Comparison of ENCODE assay signal across 30 cellular contexts in genomic region chr18:25109484-25109883, GRCh38.
A peak's percentile ranks its signal among the peaks of the same experiment; 100 is the strongest.
DNase-seq lines count a peak whose midpoint lies in the region; ATAC-seq and TF ChIP-seq lines count a peak whose summit lies in the region.
"Had no signal": no experiment of that assay in that cellular context is flagged by ENCODE, and none has a peak within 500 bp of the region (broad histone marks: within the 10 kb centered on the region; RNA-seq: fewer than 3 reads in every experiment).

No MANE protein-coding gene starts in this region.

- no peak for TF ChIP-seq CTCF in IMR-90 (conservative IDR thresholded peaks at IDR 0.05; ENCODE audit: low read depth, low read length)
- no peak for TF ChIP-seq CTCF in astrocyte of the spinal cord (IDR thresholded peaks at IDR 0.05; ENCODE audit: low read depth, low read length)
- no peak for TF ChIP-seq CTCF in Caco-2 (IDR thresholded peaks at IDR 0.05; ENCODE audit: insufficient read depth in 1 of 2, low read depth in 1 of 2, low read length in 1 of 2, severe bottlenecking in 1 of 2, unreplicated experiment in 1 of 2)

- H4K91ac ChIP-seq in IMR-90 (ENCODE audit: insufficient read depth, low read depth, low read length) (no peak overlapping the region), mesenchymal stem cell (ENCODE audit: low read length) (no peak overlapping the region)

- H3K36me3 ChIP-seq in IMR-90 (ENCODE audit: control insufficient read depth, insufficient read depth, low read length) = no peaks in the 10 kb centered on the region
- no peaks in the 10 kb centered on the region for H3K36me3 ChIP-seq in mesenchymal stem cell (ENCODE audit: control insufficient read depth in 1 of 2, insufficient read depth in 2 of 2, low read depth in 1 of 2, low read length in 2 of 2)
- no peaks in the 10 kb centered on the region for H3K36me3 ChIP-seq in Caco-2 (ENCODE audit: control insufficient read depth, insufficient read depth, low read length)

- CTCF ChIA-PET in IMR-90 (lab: Yijun Ruan, JAX) (no interaction called here), Caco-2 (lab: Charles Lee) (no interaction called here)

- ATAC-seq in IMR-90 (ENCODE audit: low read depth) (peak; percentile 59), HG02884 (IDR thresholded peaks at IDR 0.05; ENCODE audit: unreplicated experiment) (no peak)
- ATAC-seq: CD8-positive, alpha-beta T cell; HepG2 had no signal

- H4K5ac ChIP-seq in IMR-90 (ENCODE audit: low read depth, low read length) = no peak overlapping the region

- H2AK9ac ChIP-seq in IMR-90 (replicated peaks; ENCODE audit: low read depth, low read length, poor library complexity) = no peak overlapping the region

- H2BK15ac ChIP-seq in IMR-90 (ENCODE audit: low read depth, low read length) (no peak overlapping the region), mesenchymal stem cell (ENCODE audit: low read depth, poor library complexity, severe bottlenecking) (no peak overlapping the region)

- H4K20me1 ChIP-seq in IMR-90 (ENCODE audit: insufficient read depth, low read length) = no peaks in the 10 kb centered on the region

- no peak overlapping the region for H3K4ac ChIP-seq in IMR-90 (ENCODE audit: low read depth, low read length)
- H3K4ac ChIP-seq in mesenchymal stem cell (ENCODE audit: low read depth in 1 of 2, low read length in 2 of 2) = no peak overlapping the region

- TF ChIP-seq RAD21 in IMR-90 (IDR thresholded peaks at IDR 0.05; ENCODE audit: low read length) = no peak

- H2AK5ac ChIP-seq in IMR-90 (ENCODE audit: low read depth, low read length) = no peak overlapping the region
- H2AK5ac ChIP-seq in mesenchymal stem cell (ENCODE audit: low read length, severe bottlenecking) = no peak overlapping the region

- H3K4me3 Mint-ChIP-seq in Caco-2 (ENCODE audit: unreplicated experiment) = no peak overlapping the region
- H3K4me3 Mint-ChIP-seq: activated CD4-positive, alpha-beta memory T cell treated with anti-CD3 and anti-CD28 coated beads for 36 hours; activated T-helper 1 cell treated with anti-CD3 and anti-CD28 coated beads, Interleukin-12 subunit alpha, Interleukin-12 subunit beta, Interleukin-2, Interleukin-4 antibody, amounts not matched to agents 30 ng/mL and 10 ng/mL and 1 ng/mL, durations not matched to agents 14 hours and 24 hours and 36 hours; B cell; brain; CD8-positive, alpha-beta T cell; memory B cell; neural crest cell; stimulated activated naive CD8-positive, alpha-beta T cell treated with anti-CD3 and anti-CD28 coated beads, Interleukin-15, Interleukin-2, amounts not matched to agents 100 ng/mL and 50 ng/mL, for 24 hours; T-helper 1 cell treated with Interleukin-12 subunit alpha and Interleukin-12 subunit beta and Interleukin-4 antibody, amounts not matched to agents 30 μg/mL and 1 μg/mL, for 36 hours had no signal

- TF ChIP-seq POLR2A in IMR-90 (IDR thresholded peaks at IDR 0.05; ENCODE audit: low read depth, low read length) = no peak

- H3K4me2 ChIP-seq in IMR-90 (ENCODE audit: low read depth, low read length) (no peak overlapping the region), mesenchymal stem cell (ENCODE audit: low read length, poor library complexity, severe bottlenecking) (no peak overlapping the region)

- no CpG with 5 or more reads among the region's 3 CpGs for WGBS in IMR-90 (ENCODE audit: extremely low coverage in 2 of 2, insufficient read length in 1 of 2), 2 experiments
- 50% methylated on average over 1 of the region's 3 CpGs for WGBS in mesenchymal stem cell

- H3K27me3 ChIP-seq in IMR-90 (ENCODE audit: control insufficient read depth, insufficient read depth, low read length) (no peaks in the 10 kb centered on the region), mesenchymal stem cell (ENCODE audit: control insufficient read depth in 1 of 2, insufficient read depth in 1 of 2, low read length in 2 of 2) (no peaks in the 10 kb centered on the region), Caco-2 (replicated peaks; ENCODE audit: control insufficient read depth, insufficient read depth, low read length) (no peaks in the 10 kb centered on the region)
- H3K27me3 ChIP-seq: testis had no signal

- H3K4me1 Mint-ChIP-seq in Caco-2 (ENCODE audit: low read depth, unreplicated experiment) = peaks cover 7% of the 10 kb centered on the region
- H3K4me1 Mint-ChIP-seq: B cell, memory B cell had no signal

- no peak overlapping the region for H2BK12ac ChIP-seq in mesenchymal stem cell (ENCODE audit: low read length in 2 of 2)

- H3K4me3 ChIP-seq in IMR-90 (ENCODE audit: insufficient read depth, low read depth, low read length) = no peak overlapping the region
- no peak overlapping the region for H3K4me3 ChIP-seq in astrocyte of the spinal cord (ENCODE audit: low read depth, low read length)
- no peak overlapping the region for H3K4me3 ChIP-seq in mesenchymal stem cell (ENCODE audit: insufficient read depth in 1 of 2, low read depth in 1 of 2, low read length in 2 of 2)
- H3K4me3 ChIP-seq in Caco-2 (ENCODE audit: low read depth, low read length) = no peak overlapping the region
- H3K4me3 ChIP-seq: SK-N-MC, testis had no signal

- H3K27ac ChIP-seq in IMR-90 (ENCODE audit: insufficient read depth, low read length) (no peak overlapping the region), mesenchymal stem cell (ENCODE audit: low read length, poor library complexity, severe bottlenecking) (no peak overlapping the region)
- H3K27ac ChIP-seq: parathyroid adenoma, SK-N-MC, testis had no signal

- in situ Hi-C loops in IMR-90 (cut with MboI; ENCODE audit: low sequenced_read_pairs) = no loop called here
- in situ Hi-C loops in astrocyte of the spinal cord (cut with HindIII; ENCODE audit: low sequenced_read_pairs) = no loop called here

- H4K8ac ChIP-seq in IMR-90 (ENCODE audit: low read depth in 2 of 2, low read length in 2 of 2) = no peak overlapping the region
- no peak overlapping the region for H4K8ac ChIP-seq in mesenchymal stem cell (ENCODE audit: low read length)

- H3K79me1 ChIP-seq in IMR-90 (ENCODE audit: low read depth in 1 of 2, low read length in 2 of 2) (0 out of 4 replicates have a peak, but pooled peaks cover 5 to 8% of the 10 kb centered on the region in 2 experiments), mesenchymal stem cell (replicated peaks; ENCODE audit: low read length, poor library complexity, severe bottlenecking) (peaks cover 11% of the 10 kb centered on the region)

- POLR2A ChIA-PET in IMR-90 (lab: Charles Lee; ENCODE audit: unreplicated experiment) = no interaction called here
- POLR2A ChIA-PET in Caco-2 (lab: Charles Lee) = no interaction called here

- H3K56ac ChIP-seq in IMR-90 (ENCODE audit: extremely low read depth, insufficient read depth, low read length) = no peak overlapping the region

- peak overlapping the region; percentile 37 for H2BK5ac ChIP-seq in IMR-90 (ENCODE audit: low read depth, low read length, poor library complexity, severe bottlenecking)
- no peak overlapping the region for H2BK5ac ChIP-seq in mesenchymal stem cell (ENCODE audit: low read depth, low read length, poor library complexity, severe bottlenecking)

- no peak overlapping the region for H3K18ac ChIP-seq in IMR-90 (ENCODE audit: low read depth, low read length)
- no peak overlapping the region for H3K18ac ChIP-seq in mesenchymal stem cell (ENCODE audit: low read depth in 1 of 2, low read length in 2 of 2)

- no peaks in the 10 kb centered on the region for H3K27me3 Mint-ChIP-seq in Caco-2 (ENCODE audit: insufficient read depth, unreplicated experiment)
- H3K27me3 Mint-ChIP-seq: activated CD4-positive, alpha-beta memory T cell treated with anti-CD3 and anti-CD28 coated beads for 36 hours; B cell; memory B cell had no signal

- no peak overlapping the region for H3K27ac Mint-ChIP-seq in Caco-2 (ENCODE audit: unreplicated experiment)
- H3K27ac Mint-ChIP-seq: activated CD4-positive, alpha-beta memory T cell treated with anti-CD3 and anti-CD28 coated beads for 36 hours; activated T-helper 1 cell treated with anti-CD3 and anti-CD28 coated beads, Interleukin-12 subunit alpha, Interleukin-12 subunit beta, Interleukin-2, Interleukin-4 antibody, amounts not matched to agents 30 ng/mL and 10 ng/mL and 1 ng/mL, durations not matched to agents 14 hours and 24 hours and 36 hours; B cell; CD8-positive, alpha-beta T cell; memory B cell; stimulated activated naive CD8-positive, alpha-beta T cell treated with anti-CD3 and anti-CD28 coated beads, Interleukin-15, Interleukin-2, amounts not matched to agents 100 ng/mL and 50 ng/mL, for 24 hours; T-helper 1 cell treated with Interleukin-12 subunit alpha and Interleukin-12 subunit beta and Interleukin-4 antibody, amounts not matched to agents 30 μg/mL and 1 μg/mL, for 36 hours had no signal

- no peaks in the 10 kb centered on the region for H3K36me3 Mint-ChIP-seq in Caco-2 (ENCODE audit: insufficient read depth, unreplicated experiment)
- H3K36me3 Mint-ChIP-seq: activated CD4-positive, alpha-beta memory T cell treated with anti-CD3 and anti-CD28 coated beads for 36 hours; CD8-positive, alpha-beta T cell; memory B cell had no signal

- H2BK120ac ChIP-seq in IMR-90 (ENCODE audit: low read depth, low read length) = no peak overlapping the region
- no peak overlapping the region for H2BK120ac ChIP-seq in mesenchymal stem cell (ENCODE audit: low read depth, low read length)

- no TSS peak for BruUV-seq in IMR-90 (replicated peaks; lab: Mats Ljungman, UMichigan)
- BruUV-seq in Caco-2 (replicated peaks; lab: Mats Ljungman, UMichigan) = no TSS peak

- H3K9ac ChIP-seq in IMR-90 (ENCODE audit: low read depth, low read length) = no peak overlapping the region
- H3K9ac ChIP-seq in mesenchymal stem cell (ENCODE audit: low read length) = no peak overlapping the region
- H3K9ac ChIP-seq: parathyroid adenoma had no signal

- no peak overlapping the region for H3K23ac ChIP-seq in IMR-90 (ENCODE audit: low read depth, low read length)
- no peak overlapping the region for H3K23ac ChIP-seq in mesenchymal stem cell (ENCODE audit: low read length in 2 of 2)

- no peaks in the 10 kb centered on the region for H3K9me3 ChIP-seq in IMR-90 (ENCODE audit: control insufficient read depth, insufficient read depth, low read length)
- H3K9me3 ChIP-seq in mesenchymal stem cell (ENCODE audit: control insufficient read depth, low read length) = no peaks in the 10 kb centered on the region
- no peaks in the 10 kb centered on the region for H3K9me3 ChIP-seq in Caco-2
- H3K9me3 ChIP-seq: testis had no signal

- peaks cover 5% of the 10 kb centered on the region; the same call in 1 of the 2 replicates for H3K9me1 ChIP-seq in IMR-90 (ENCODE audit: insufficient read depth, low read length)

- H2BK20ac ChIP-seq in IMR-90 (ENCODE audit: low read depth, low read length) = no peak overlapping the region

- H3K4me1 ChIP-seq in IMR-90 (ENCODE audit: control insufficient read depth, insufficient read depth, low read length) (peaks cover 15% of the 10 kb centered on the region), mesenchymal stem cell (ENCODE audit: control insufficient read depth, insufficient read depth, low read depth, low read length) (no peaks in the 10 kb centered on the region), Caco-2 (no peaks in the 10 kb centered on the region)
- H3K4me1 ChIP-seq: parathyroid adenoma, testis had no signal

- H3K9me3 Mint-ChIP-seq in Caco-2 (ENCODE audit: unreplicated experiment) = no peaks in the 10 kb centered on the region
- H3K9me3 Mint-ChIP-seq: activated T-helper 1 cell treated with anti-CD3 and anti-CD28 coated beads, Interleukin-12 subunit alpha, Interleukin-12 subunit beta, Interleukin-2, Interleukin-4 antibody, amounts not matched to agents 30 ng/mL and 10 ng/mL and 1 ng/mL, durations not matched to agents 14 hours and 24 hours and 36 hours; stimulated activated naive CD8-positive, alpha-beta T cell treated with anti-CD3 and anti-CD28 coated beads, Interleukin-15, Interleukin-2, amounts not matched to agents 100 ng/mL and 50 ng/mL, for 24 hours; T-helper 1 cell treated with Interleukin-12 subunit alpha and Interleukin-12 subunit beta and Interleukin-4 antibody, amounts not matched to agents 30 μg/mL and 1 μg/mL, for 36 hours had no signal

- dilution Hi-C loops in IMR-90 (cut with HindIII; ENCODE audit: low sequenced_read_pairs, unreplicated experiment) = no loop called here

- H3K14ac ChIP-seq in IMR-90 (replicated peaks; ENCODE audit: low read depth, low read length) (no peak overlapping the region), mesenchymal stem cell (ENCODE audit: low read length in 2 of 2) (no peak overlapping the region)

- H2AFZ ChIP-seq in IMR-90 (replicated peaks; ENCODE audit: low read length, poor library complexity) (no peak overlapping the region), mesenchymal stem cell (ENCODE audit: low read depth, low read length) (no peak overlapping the region)
- H2AFZ ChIP-seq: parathyroid adenoma had no signal

- intact Hi-C loops in IMR-90 (cut with micrococcal nuclease) (no loop called here), Caco-2 (cut with micrococcal nuclease; ENCODE audit: unreplicated experiment) (no loop called here)

- DNase-seq in EH (ENCODE audit: low read depth) (peak; percentile 42), IMR-90 (peak; percentile 63), astrocyte of the spinal cord (ENCODE audit: low read depth, low spot score) (peak; percentile 58), mesenchymal stem cell (peak; percentile 45), iPS-NIHi11 (ENCODE audit: low spot score) (no peak), Caco-2 (no peak)
- DNase-seq: activated CD4-positive, alpha-beta memory T cell treated with anti-CD3 and anti-CD28 coated beads for 36 hours; activated naive CD4-positive, alpha-beta T cell treated with Interleukin-2 at 50 U/mL for 16 hours; CD8-positive, alpha-beta T cell; DMS 273 treated with DMSO at 0.1 percent for 48 hours; Kasumi-1; NCI-H146; NCI-H2107; NCI-H446; OCI-M1; retina; stimulated activated CD4-positive, alpha-beta T cell treated with anti-CD3 and anti-CD28 coated beads, Interleukin-2, amount 100 ng/mL, for 24 hours; stimulated activated CD8-positive, alpha-beta memory T cell treated with anti-CD3 and anti-CD28 coated beads, Interleukin-4, amount 100 ng/mL, for 48 hours; testis had no signal

Comparison
In these comparisons a context has a peak if more than half of its experiments do, and no peak if none do; other contexts are left out.
1. DNase-seq: peak in EH (single experiment), IMR-90 (single experiment), astrocyte of the spinal cord (single experiment) and mesenchymal stem cell (single experiment); none in iPS-NIHi11 (single experiment) and Caco-2 (0 of 2).